In genomic region chr11:76919887-76920746, GRCh38 we compare ENCODE assay signal across 8 cellular contexts. TPM values are rescaled to one million over a fixed set of nuclear protein-coding genes. Genes with fewer than 3 reads are reported as not detected.
A peak's percentile ranks its signal among the peaks of the same experiment; 100 is the strongest.
DNase-seq lines count a peak whose midpoint lies in the region; ATAC-seq and TF ChIP-seq lines count a peak whose summit lies in the region.

No MANE protein-coding gene starts in this region.

- peak; percentile 92 for TF ChIP-seq CTCF in kidney epithelial cell (IDR thresholded peaks at IDR 0.05; ENCODE audit: insufficient read depth, low read length, poor library complexity, severe bottlenecking)

- ATAC-seq in HG03175 (IDR thresholded peaks at IDR 0.05; ENCODE audit: unreplicated experiment) (peak; percentile 68), GM21360 (IDR thresholded peaks at IDR 0.05; ENCODE audit: unreplicated experiment) (no peak)

- DNase-seq in GM04504 (ENCODE audit: low read depth) = peak; percentile 67
- DNase-seq in NCI-H446 treated with DMSO at 0.1 percent for 48 hours (lab: John Stamatoyannopoulos, UW) = peak; percentile 90
- peak; percentile 50 for DNase-seq in activated CD4-positive, CD25-positive, alpha-beta regulatory T cell treated with anti-CD3 and anti-CD28 coated beads, Interleukin-2, amount 50 U/mL, for 72 hours
- DNase-seq in cerebellar cortex (ENCODE audit: low spot score) = peak; percentile 92
- peak; percentile 57 for DNase-seq in kidney epithelial cell (ENCODE audit: low read depth)
- DNase-seq in stimulated activated CD4-positive, alpha-beta T cell treated with anti-CD3 and anti-CD28 coated beads, Interleukin-1b, Interleukin-23, amount 100 ng/mL, for 1 hour (ENCODE audit: low read depth in 2 of 2) = peak; percentile 9 to 14

- no peaks in the 10 kb centered on the region for H3K36me3 ChIP-seq in kidney epithelial cell (ENCODE audit: control insufficient read depth, insufficient read depth, low read length)

- no peaks in the 10 kb centered on the region for H3K27me3 ChIP-seq in kidney epithelial cell (ENCODE audit: control insufficient read depth, insufficient read depth, low read length)

- no peak overlapping the region for H3K4me3 ChIP-seq in kidney epithelial cell (ENCODE audit: low read depth, low read length)

RNA-seq across cellular contexts. Expression of gene ACER3, which starts 59.4 kb away (rescaled TPM):
- 20.8 and 27.6 TPM in 2 replicates for total RNA-seq in kidney epithelial cell

Comparison
In these comparisons a context has a peak if more than half of its experiments do, and no peak if none do; other contexts are left out.
1. DNase-seq: peak in every context shown above with its lines; median percentile 92 in cerebellar cortex; 90 in NCI-H446 treated with DMSO at 0.1 percent for 48 hours; 67 in GM04504; 57 in kidney epithelial cell; 50 in activated CD4-positive, CD25-positive, alpha-beta regulatory T cell treated with anti-CD3 and anti-CD28 coated beads, Interleukin-2, amount 50 U/mL, for 72 hours; 12 in stimulated activated CD4-positive, alpha-beta T cell treated with anti-CD3 and anti-CD28 coated beads, Interleukin-1b, Interleukin-23, amount 100 ng/mL, for 1 hour.